ENCODE assay signal across 2 cellular contexts in the genomic region with DNA sequence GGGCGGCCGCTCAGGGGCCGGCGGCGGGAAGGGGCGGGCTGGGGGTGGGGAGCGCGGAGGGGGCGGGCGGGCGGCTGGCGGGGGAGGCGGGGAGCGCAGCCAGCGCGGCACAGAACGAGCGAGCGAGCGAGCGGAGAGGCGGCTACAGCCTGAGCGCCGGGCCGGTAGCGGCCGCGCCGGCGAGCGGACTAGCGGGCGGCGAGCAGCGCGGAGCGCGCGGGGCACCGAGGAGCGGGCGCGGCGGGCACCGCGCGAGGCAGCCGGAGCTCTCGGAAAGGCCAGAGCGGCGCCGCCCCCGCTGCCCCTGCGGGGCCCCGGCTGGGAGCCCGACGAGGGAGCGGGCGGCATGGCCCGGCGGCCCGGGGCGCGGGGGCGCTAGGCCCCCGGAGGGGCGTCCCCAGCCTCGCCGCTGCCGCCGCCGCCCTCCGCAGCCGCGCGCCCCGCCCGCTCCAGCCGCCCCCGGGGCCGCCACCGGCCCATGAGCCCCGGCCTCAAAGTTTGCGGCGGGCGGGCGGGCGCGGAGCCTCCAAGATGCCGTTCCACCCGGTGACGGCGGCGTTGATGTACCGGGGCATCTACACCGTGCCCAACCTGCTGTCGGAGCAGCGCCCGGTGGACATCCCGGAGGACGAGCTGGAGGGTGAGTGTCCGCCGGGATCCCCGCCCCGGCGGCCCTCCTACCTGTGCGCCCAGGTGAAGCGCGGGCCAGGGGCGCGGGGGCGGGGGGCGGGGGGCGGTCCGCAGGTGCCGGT.
TF ChIP-seq lines count a peak whose summit lies in the region.

A gene (plus strand): TSS at position 110 of the 752 bp plus-strand sequence. CDS start 422 bp downstream, at position 532.

TF ChIP-seq in HepG2, 621 proteins besides CTCF, POLR2A, EP300 and RAD21 (continued from another document):
- TF ChIP-seq GPN1 (CRISPR knock-in tag; IDR thresholded peaks at IDR 0.05; ENCODE audit: borderline replicate concordance) (no peak), DNMT1 (CRISPR knock-in tag; IDR thresholded peaks at IDR 0.05) (no peak), SNAPC2 (CRISPR knock-in tag; IDR thresholded peaks at IDR 0.05) (no peak), NFATC3 (CRISPR knock-in tag; IDR thresholded peaks at IDR 0.05) (no peak), KMT2A (CRISPR knock-in tag; IDR thresholded peaks at IDR 0.05) (no peak), ATF7 (IDR thresholded peaks at IDR 0.05) (no peak), ATF7 (CRISPR knock-in tag; IDR thresholded peaks at IDR 0.05) (no peak), SYNCRIP (IDR thresholded peaks at IDR 0.05; ENCODE audit: insufficient read depth, low read depth, low read length) (no peak)
- TF ChIP-seq, protein P1, sequence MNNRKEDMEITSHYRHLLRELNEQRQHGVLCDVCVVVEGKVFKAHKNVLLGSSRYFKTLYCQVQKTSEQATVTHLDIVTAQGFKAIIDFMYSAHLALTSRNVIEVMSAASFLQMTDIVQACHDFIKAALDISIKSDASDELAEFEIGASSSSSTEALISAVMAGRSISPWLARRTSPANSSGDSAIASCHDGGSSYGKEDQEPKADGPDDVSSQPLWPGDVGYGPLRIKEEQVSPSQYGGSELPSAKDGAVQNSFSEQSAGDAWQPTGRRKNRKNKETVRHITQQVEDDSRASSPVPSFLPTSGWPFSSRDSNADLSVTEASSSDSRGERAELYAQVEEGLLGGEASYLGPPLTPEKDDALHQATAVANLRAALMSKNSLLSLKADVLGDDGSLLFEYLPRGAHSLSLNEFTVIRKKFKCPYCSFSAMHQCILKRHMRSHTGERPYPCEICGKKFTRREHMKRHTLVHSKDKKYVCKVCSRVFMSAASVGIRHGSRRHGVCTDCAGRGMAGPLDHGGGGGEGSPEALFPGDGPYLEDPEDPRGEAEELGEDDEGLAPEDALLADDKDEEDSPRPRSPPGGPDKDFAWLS (CRISPR knock-in tag; IDR thresholded peaks at IDR 0.05; ENCODE audit: borderline replicate concordance): no peak
TF ChIP-seq in HepG2: peak in this region for 0.

TF ChIP-seq in WTC11, 78 proteins besides CTCF, POLR2A, EP300 and RAD21:
- TF ChIP-seq, protein P2, sequence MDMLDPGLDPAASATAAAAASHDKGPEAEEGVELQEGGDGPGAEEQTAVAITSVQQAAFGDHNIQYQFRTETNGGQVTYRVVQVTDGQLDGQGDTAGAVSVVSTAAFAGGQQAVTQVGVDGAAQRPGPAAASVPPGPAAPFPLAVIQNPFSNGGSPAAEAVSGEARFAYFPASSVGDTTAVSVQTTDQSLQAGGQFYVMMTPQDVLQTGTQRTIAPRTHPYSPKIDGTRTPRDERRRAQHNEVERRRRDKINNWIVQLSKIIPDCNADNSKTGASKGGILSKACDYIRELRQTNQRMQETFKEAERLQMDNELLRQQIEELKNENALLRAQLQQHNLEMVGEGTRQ (CRISPR knock-in tag; IDR thresholded peaks at IDR 0.05): no peak
- TF ChIP-seq, protein P3, sequence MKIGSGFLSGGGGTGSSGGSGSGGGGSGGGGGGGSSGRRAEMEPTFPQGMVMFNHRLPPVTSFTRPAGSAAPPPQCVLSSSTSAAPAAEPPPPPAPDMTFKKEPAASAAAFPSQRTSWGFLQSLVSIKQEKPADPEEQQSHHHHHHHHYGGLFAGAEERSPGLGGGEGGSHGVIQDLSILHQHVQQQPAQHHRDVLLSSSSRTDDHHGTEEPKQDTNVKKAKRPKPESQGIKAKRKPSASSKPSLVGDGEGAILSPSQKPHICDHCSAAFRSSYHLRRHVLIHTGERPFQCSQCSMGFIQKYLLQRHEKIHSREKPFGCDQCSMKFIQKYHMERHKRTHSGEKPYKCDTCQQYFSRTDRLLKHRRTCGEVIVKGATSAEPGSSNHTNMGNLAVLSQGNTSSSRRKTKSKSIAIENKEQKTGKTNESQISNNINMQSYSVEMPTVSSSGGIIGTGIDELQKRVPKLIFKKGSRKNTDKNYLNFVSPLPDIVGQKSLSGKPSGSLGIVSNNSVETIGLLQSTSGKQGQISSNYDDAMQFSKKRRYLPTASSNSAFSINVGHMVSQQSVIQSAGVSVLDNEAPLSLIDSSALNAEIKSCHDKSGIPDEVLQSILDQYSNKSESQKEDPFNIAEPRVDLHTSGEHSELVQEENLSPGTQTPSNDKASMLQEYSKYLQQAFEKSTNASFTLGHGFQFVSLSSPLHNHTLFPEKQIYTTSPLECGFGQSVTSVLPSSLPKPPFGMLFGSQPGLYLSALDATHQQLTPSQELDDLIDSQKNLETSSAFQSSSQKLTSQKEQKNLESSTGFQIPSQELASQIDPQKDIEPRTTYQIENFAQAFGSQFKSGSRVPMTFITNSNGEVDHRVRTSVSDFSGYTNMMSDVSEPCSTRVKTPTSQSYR (CRISPR knock-in tag; IDR thresholded peaks at IDR 0.05): no peak
- TF ChIP-seq, protein P4, sequence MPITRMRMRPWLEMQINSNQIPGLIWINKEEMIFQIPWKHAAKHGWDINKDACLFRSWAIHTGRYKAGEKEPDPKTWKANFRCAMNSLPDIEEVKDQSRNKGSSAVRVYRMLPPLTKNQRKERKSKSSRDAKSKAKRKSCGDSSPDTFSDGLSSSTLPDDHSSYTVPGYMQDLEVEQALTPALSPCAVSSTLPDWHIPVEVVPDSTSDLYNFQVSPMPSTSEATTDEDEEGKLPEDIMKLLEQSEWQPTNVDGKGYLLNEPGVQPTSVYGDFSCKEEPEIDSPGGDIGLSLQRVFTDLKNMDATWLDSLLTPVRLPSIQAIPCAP (CRISPR knock-in tag; IDR thresholded peaks at IDR 0.05): no peak
- TF ChIP-seq, protein P5, sequence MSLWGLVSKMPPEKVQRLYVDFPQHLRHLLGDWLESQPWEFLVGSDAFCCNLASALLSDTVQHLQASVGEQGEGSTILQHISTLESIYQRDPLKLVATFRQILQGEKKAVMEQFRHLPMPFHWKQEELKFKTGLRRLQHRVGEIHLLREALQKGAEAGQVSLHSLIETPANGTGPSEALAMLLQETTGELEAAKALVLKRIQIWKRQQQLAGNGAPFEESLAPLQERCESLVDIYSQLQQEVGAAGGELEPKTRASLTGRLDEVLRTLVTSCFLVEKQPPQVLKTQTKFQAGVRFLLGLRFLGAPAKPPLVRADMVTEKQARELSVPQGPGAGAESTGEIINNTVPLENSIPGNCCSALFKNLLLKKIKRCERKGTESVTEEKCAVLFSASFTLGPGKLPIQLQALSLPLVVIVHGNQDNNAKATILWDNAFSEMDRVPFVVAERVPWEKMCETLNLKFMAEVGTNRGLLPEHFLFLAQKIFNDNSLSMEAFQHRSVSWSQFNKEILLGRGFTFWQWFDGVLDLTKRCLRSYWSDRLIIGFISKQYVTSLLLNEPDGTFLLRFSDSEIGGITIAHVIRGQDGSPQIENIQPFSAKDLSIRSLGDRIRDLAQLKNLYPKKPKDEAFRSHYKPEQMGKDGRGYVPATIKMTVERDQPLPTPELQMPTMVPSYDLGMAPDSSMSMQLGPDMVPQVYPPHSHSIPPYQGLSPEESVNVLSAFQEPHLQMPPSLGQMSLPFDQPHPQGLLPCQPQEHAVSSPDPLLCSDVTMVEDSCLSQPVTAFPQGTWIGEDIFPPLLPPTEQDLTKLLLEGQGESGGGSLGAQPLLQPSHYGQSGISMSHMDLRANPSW (CRISPR knock-in tag; conservative IDR thresholded peaks at IDR 0.05; ENCODE audit: low read depth): no peak
- no peak for TF ChIP-seq MYBL2 (CRISPR knock-in tag; IDR thresholded peaks at IDR 0.05)
- TF ChIP-seq, protein P6, sequence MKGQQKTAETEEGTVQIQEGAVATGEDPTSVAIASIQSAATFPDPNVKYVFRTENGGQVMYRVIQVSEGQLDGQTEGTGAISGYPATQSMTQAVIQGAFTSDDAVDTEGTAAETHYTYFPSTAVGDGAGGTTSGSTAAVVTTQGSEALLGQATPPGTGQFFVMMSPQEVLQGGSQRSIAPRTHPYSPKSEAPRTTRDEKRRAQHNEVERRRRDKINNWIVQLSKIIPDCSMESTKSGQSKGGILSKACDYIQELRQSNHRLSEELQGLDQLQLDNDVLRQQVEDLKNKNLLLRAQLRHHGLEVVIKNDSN (CRISPR knock-in tag; IDR thresholded peaks at IDR 0.05): no peak
- TF ChIP-seq TEAD1 (CRISPR knock-in tag; IDR thresholded peaks at IDR 0.05): no peak
- no peak for TF ChIP-seq JAZF1 (CRISPR knock-in tag; IDR thresholded peaks at IDR 0.05)
- TF ChIP-seq NFYB (CRISPR knock-in tag; conservative IDR thresholded peaks at IDR 0.05; ENCODE audit: low read depth): no peak
